In the genomic region with DNA sequence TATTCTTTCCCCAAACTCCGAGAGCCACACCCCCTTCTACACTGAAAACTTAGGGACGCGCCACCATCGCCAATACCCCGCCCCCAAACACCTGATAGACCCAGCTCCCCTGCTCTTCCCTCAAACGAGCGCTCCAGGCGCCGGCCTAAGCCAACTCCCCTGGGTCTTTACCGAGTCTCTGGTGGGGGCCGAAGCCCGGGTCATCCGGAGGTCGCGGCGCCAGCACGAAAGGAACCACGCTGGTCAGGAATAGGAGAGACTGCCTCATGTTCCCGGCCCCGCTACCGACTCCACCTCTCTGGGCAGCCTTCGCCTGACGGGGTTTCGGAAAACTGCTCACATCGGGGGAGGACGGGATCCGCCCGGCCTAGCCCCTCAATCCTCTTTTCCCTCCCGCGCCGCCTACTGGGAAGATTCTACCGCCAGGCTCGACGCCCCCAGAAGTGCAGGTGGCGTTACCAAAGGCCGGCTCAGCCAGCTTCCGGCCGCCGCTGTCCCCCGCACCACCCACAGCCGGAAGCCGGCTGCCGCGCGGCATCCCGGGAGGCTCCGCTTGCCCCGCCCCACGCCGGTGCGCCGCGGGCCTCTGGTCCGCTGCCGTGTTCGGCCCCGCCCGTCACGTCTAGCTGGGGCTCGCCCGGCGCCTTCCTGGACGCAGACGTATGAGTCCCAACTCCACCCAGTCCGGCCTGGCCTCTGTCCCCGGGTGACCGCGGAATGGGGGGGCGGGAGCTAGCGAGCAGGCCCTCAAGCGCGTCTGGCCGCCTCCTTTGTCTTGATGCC, we compare ENCODE assay signal across 8 cellular contexts. TPM values are rescaled to one million over a fixed set of nuclear protein-coding genes. Genes with fewer than 3 reads are reported as not detected.
DNase-seq lines count a peak whose midpoint lies in the region; ATAC-seq, FAIRE-seq and TF ChIP-seq lines count a peak whose summit lies in the region.

A gene (minus strand): TSS at position 493 of the 783 bp plus-strand sequence. CDS start 225 bp downstream, at position 268.

- in situ Hi-C loops in Caki2 (cut with HindIII; ENCODE audit: low pct_unique_long_range_greater_than_20kb, low sequenced_read_pairs) = no loop called here

- H3K27me3 ChIP-seq in NT2/D1 (ENCODE audit: insufficient read depth, insufficient read length) = no peaks in the 10 kb centered on the region
- no peaks in the 10 kb centered on the region for H3K27me3 ChIP-seq in endodermal cell (ENCODE audit: control insufficient read depth, insufficient read depth, low read length, poor library complexity, severe bottlenecking)

- H3K4me1 Mint-ChIP-seq in endodermal cell = peaks cover 17% of the 10 kb centered on the region
- H3K4me1 Mint-ChIP-seq in mesothelial cell of epicardium = peaks cover 52% of the 10 kb centered on the region

- H3K4me3 Mint-ChIP-seq in endodermal cell (peak within 1 kb of the TSS; percentile 91), mesothelial cell of epicardium (peak within 1 kb of the TSS; percentile 91)

- DNase-seq in Caki2 (ENCODE audit: low read depth) (peak; percentile 99), HTR-8/SVneo (ENCODE audit: insufficient read length, low spot score) (peak; percentile 93), NT2/D1 (ENCODE audit: low read depth, low spot score) (peak; percentile 93), endodermal cell (peak; percentile 98), mesothelial cell of epicardium (ENCODE audit: low spot score in 2 of 2, unreplicated experiment in 2 of 2) (peak; percentile 88 to 92)
- DNase-seq in activated CD8-positive, alpha-beta memory T cell treated with anti-CD3 and anti-CD28 coated beads, Interleukin-2, amount 50 U/mL, for 1 hour (ENCODE audit: extremely low read depth) = peak; percentile 33
- DNase-seq in stimulated activated CD8-positive, alpha-beta memory T cell treated with anti-CD3 and anti-CD28 coated beads, Interleukin-15, amount 100 ng/mL, for 48 hours (ENCODE audit: low read depth in 2 of 2) = peak; percentile 92

- H3K9ac ChIP-seq in NT2/D1 (ENCODE audit: insufficient read length, low read depth) (peak within 1 kb of the TSS; percentile 89), endodermal cell (ENCODE audit: extremely low read depth, low read length, poor library complexity, severe bottlenecking) (peak within 1 kb of the TSS; percentile 81)

- WGBS in endodermal cell (ENCODE audit: insufficient coverage in 1 of 2, insufficient read length in 1 of 2), 2 experiments = 0 to 1% methylated on average over 35 to 73 of the region's 73 CpGs

- H3K36me3 ChIP-seq in NT2/D1 (ENCODE audit: insufficient read depth, insufficient read length, low read length) = peaks cover under 1% of the 10 kb centered on the region
- peaks cover 4% of the 10 kb centered on the region for H3K36me3 ChIP-seq in endodermal cell (ENCODE audit: control insufficient read depth, insufficient read depth, low read length)

- peak; percentile 78 for TF ChIP-seq CTCF in endodermal cell (conservative IDR thresholded peaks at IDR 0.05)
- TF ChIP-seq CTCF in mesothelial cell of epicardium (IDR thresholded peaks at IDR 0.05; ENCODE audit: unreplicated experiment) = peak; percentile 56

- peak within 1 kb of the TSS; percentile 80 for H3K4me3 ChIP-seq in NT2/D1 (ENCODE audit: insufficient read length, low read depth)
- H3K4me3 ChIP-seq in endodermal cell (ENCODE audit: low read length) = peak within 1 kb of the TSS; percentile 95

- no peaks in the 10 kb centered on the region for H3K27me3 Mint-ChIP-seq in endodermal cell (ENCODE audit: insufficient read depth)
- no peaks in the 10 kb centered on the region for H3K27me3 Mint-ChIP-seq in mesothelial cell of epicardium (ENCODE audit: low read depth)

- H3K36me3 Mint-ChIP-seq in endodermal cell (ENCODE audit: low read depth) (peaks cover 15% of the 10 kb centered on the region), mesothelial cell of epicardium (no peaks in the 10 kb centered on the region)

- no peaks in the 10 kb centered on the region for H3K9me3 ChIP-seq in NT2/D1 (ENCODE audit: insufficient read depth, low read length)
- no peaks in the 10 kb centered on the region for H3K9me3 ChIP-seq in endodermal cell (ENCODE audit: control insufficient read depth, low read length)

- H3K9me3 Mint-ChIP-seq in endodermal cell (no peaks in the 10 kb centered on the region), mesothelial cell of epicardium (no peaks in the 10 kb centered on the region)

- peak within 1 kb of the TSS; percentile 99 for H3K27ac Mint-ChIP-seq in endodermal cell
- H3K27ac Mint-ChIP-seq in mesothelial cell of epicardium = peak within 1 kb of the TSS; percentile 100

- peaks cover 3% of the 10 kb centered on the region for H3K4me1 ChIP-seq in NT2/D1 (ENCODE audit: insufficient read depth, insufficient read length)
- peaks cover 5% of the 10 kb centered on the region for H3K4me1 ChIP-seq in endodermal cell (ENCODE audit: control insufficient read depth, insufficient read depth, low read length)

- FAIRE-seq in HTR-8/SVneo (lab: Jason Lieb, UNC) = peak; percentile 92

- peak within 1 kb of the TSS; percentile 99 for H3K27ac ChIP-seq in endodermal cell (ENCODE audit: low read depth, low read length)

- ATAC-seq in GM21367 (IDR thresholded peaks at IDR 0.05; ENCODE audit: unreplicated experiment) = peak; percentile 82

RNA-seq across cellular contexts. Expression of the gene that starts here (rescaled TPM):
- 16.6 and 17.1 TPM in 2 replicates for total RNA-seq in Caki2 (2014; rRNA removed; shearing (Covaris generic); ENCODE audit: low replicate concordance)
- total RNA-seq in endodermal cell = 10 to 100 TPM; 49.1 to 50.4 TPM
- polyA plus RNA-seq in endodermal cell (2013, experiment 1 of 2) = 44.3 TPM
- 38.5 TPM for polyA plus RNA-seq in endodermal cell (2013, experiment 2 of 2)
- 47.2 to 48.8 TPM (median 47.8 TPM) in 3 replicates for total RNA-seq in mesothelial cell of epicardium

Comparison
In these comparisons a context has a peak if more than half of its experiments do, and no peak if none do; other contexts are left out.
1. Peak in every context shown above with its lines: DNase-seq, ATAC-seq, H3K4me3 ChIP-seq and H3K27ac ChIP-seq.
2. DNase-seq: peak in every context shown above with its lines; median percentile 99 in Caki2; 98 in endodermal cell; 93 in HTR-8/SVneo; 93 in NT2/D1; 92 in stimulated activated CD8-positive, alpha-beta memory T cell treated with anti-CD3 and anti-CD28 coated beads, Interleukin-15, amount 100 ng/mL, for 48 hours; 90 in mesothelial cell of epicardium; 33 in activated CD8-positive, alpha-beta memory T cell treated with anti-CD3 and anti-CD28 coated beads, Interleukin-2, amount 50 U/mL, for 1 hour.